8 cellular contexts compared by ENCODE assay signal in the genomic region with DNA sequence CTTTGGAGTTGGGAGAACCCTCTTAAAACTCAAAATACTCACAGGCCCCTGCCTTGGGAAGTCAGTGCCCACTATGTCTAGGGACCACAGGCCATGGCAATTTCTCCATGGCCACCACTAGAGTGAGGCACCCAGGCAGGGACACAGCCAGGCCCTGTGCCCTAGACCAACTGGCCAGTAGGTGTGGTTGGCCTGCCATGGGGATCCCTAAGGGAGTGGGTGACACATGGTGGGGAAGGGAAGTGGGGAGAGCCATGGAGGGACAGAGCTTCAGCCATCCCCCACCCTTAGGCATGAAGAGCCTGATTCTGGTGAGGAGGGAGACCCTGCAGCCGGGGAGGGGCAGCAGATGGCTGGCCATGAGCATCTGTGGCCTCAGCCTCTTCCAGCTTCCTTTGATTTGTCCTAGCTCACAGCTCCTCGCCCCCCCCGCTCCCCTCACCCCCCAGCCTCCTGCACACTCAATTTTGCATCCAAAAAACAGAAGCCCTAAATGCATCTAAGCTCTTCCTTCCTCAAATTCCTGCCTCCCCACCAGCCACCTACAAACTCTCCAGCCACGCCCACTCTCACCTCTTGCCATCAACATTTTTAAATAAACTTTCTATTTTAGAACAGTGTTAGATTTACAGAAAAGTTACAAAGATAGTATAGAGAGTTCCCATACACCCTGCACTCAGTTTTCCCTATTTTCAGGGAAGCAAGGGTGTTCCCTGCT. TPM values are rescaled to one million over a fixed set of nuclear protein-coding genes. Genes with fewer than 3 reads are reported as not detected.
DNase-seq lines count a peak whose midpoint lies in the region; ATAC-seq lines count a peak whose summit lies in the region.
"Had no signal": no experiment of that assay in that cellular context is flagged by ENCODE, and none has a peak within 500 bp of the region (broad histone marks: within the 10 kb centered on the region; RNA-seq: fewer than 3 reads in every experiment).

No MANE protein-coding gene starts in this region.

- CTCF ChIA-PET in CD8-positive, alpha-beta memory T cell (lab: Charles Lee), result interaction anchor here (1.0 to 12.4 kb wide), 3 partner anchors 19 to 86 kb away, joined by 3 to 103 read pairs (median 4); no protein-coding TSS in a partner anchor
- CTCF ChIA-PET in T-cell (lab: Charles Lee), result interaction anchor here in 1 of 2 donors (0.7 kb wide), 1 partner anchor 84 kb away, joined by 3 read pairs; no protein-coding TSS in a partner anchor

- peaks cover 46 to 70% (median 48%) of the 10 kb centered on the region in 3 donors for H3K4me1 Mint-ChIP-seq in CD8-positive, alpha-beta memory T cell
- peaks cover 51 to 64% (median 55%) of the 10 kb centered on the region in 3 donors for H3K4me1 Mint-ChIP-seq in T-cell

- no peaks in the 10 kb centered on the region for H3K9me3 Mint-ChIP-seq in CD8-positive, alpha-beta memory T cell
- H3K9me3 Mint-ChIP-seq in T-cell, result no peaks in the 10 kb centered on the region

- H3K4me1 ChIP-seq in CD8-positive, alpha-beta memory T cell (ENCODE audit: insufficient read depth, low read length), result peaks cover 40% of the 10 kb centered on the region

- H3K4me3 ChIP-seq in CD8-positive, alpha-beta memory T cell (ENCODE audit: low read length), result no peak overlapping the region
- H3K4me3 ChIP-seq: heart right ventricle had no signal

- H3K9me3 ChIP-seq in CD8-positive, alpha-beta memory T cell (ENCODE audit: low read length), result no peaks in the 10 kb centered on the region
- H3K9me3 ChIP-seq: heart right ventricle had no signal

- ATAC-seq in T-cell (replicated peaks in 1 of 4) (no peak), HG02981 (IDR thresholded peaks at IDR 0.05; ENCODE audit: unreplicated experiment) (no peak)
- ATAC-seq: heart right ventricle had no signal

- DNase-seq in CD8-positive, alpha-beta memory T cell, result no peak
- no peak for DNase-seq in T-cell
- DNase-seq in myocyte (ENCODE audit: low read depth), result peak; percentile 60
- no peak for DNase-seq in epidermal melanocyte (ENCODE audit: insufficient read length, low spot score)
- DNase-seq in SW 1271 (lab: John Stamatoyannopoulos, UW), result no peak
- DNase-seq: heart right ventricle, NCI-H510A had no signal

- no peaks in the 10 kb centered on the region for H3K27me3 Mint-ChIP-seq in CD8-positive, alpha-beta memory T cell
- peaks cover 0 to 5% of the 10 kb centered on the region in 2 donors for H3K27me3 Mint-ChIP-seq in T-cell

- H3K27me3 ChIP-seq in CD8-positive, alpha-beta memory T cell (ENCODE audit: insufficient read depth, low read length, poor library complexity, severe bottlenecking), result no peaks in the 10 kb centered on the region

- no peak overlapping the region for H3K27ac ChIP-seq in CD8-positive, alpha-beta memory T cell (ENCODE audit: low read depth, low read length)

- no peaks in the 10 kb centered on the region for H3K36me3 Mint-ChIP-seq in CD8-positive, alpha-beta memory T cell
- no peaks in the 10 kb centered on the region for H3K36me3 Mint-ChIP-seq in T-cell

- H3K27ac Mint-ChIP-seq in CD8-positive, alpha-beta memory T cell, result peak overlapping the region; percentile 23 to 84 (median 54)
- H3K27ac Mint-ChIP-seq in T-cell, result peak overlapping the region; percentile 38 to 80

- POLR2A ChIA-PET in CD8-positive, alpha-beta memory T cell (lab: Charles Lee), result no interaction called here
- POLR2A ChIA-PET in T-cell (lab: Charles Lee), result no interaction called here

- no peaks in the 10 kb centered on the region for H3K36me3 ChIP-seq in CD8-positive, alpha-beta memory T cell (ENCODE audit: insufficient read depth, low read length)
- H3K36me3 ChIP-seq: heart right ventricle had no signal

- peak overlapping the region; percentile 40 to 94 (median 81) for H3K4me3 Mint-ChIP-seq in CD8-positive, alpha-beta memory T cell
- H3K4me3 Mint-ChIP-seq in T-cell, result peak overlapping the region; percentile 69 to 77 (median 72)

RNA-seq across cellular contexts. Expression of a gene that starts 1.6 kb away (rescaled TPM):
- 10 to 100 TPM; 47.9 to 50.5 TPM for total RNA-seq in CD8-positive, alpha-beta memory T cell
- polyA plus RNA-seq in CD8-positive, alpha-beta memory T cell, result 28.1 TPM
- total RNA-seq in T-cell, result 10 to 100 TPM; 11.6 to 41.3 (median 21.1) TPM
- total RNA-seq in myocyte, result 311 and 455 TPM in 2 replicates
- polyA plus RNA-seq in myocyte (2012), result 336 TPM

RNA-seq across cellular contexts. Expression of a gene that starts 22.4 kb away (rescaled TPM):
- total RNA-seq in CD8-positive, alpha-beta memory T cell, result 10 to 100 TPM; 28.4 to 30.4 TPM
- polyA plus RNA-seq in CD8-positive, alpha-beta memory T cell, result 6.0 TPM
- total RNA-seq in T-cell (10 to 100 TPM in 4 of 5 donors, 1 to 10 TPM in 1; 9.8 to 17.8 (median 12.8) TPM), myocyte (302 and 340 TPM in 2 replicates)
- 616 TPM for polyA plus RNA-seq in myocyte (2012)

RNA-seq across cellular contexts. Expression of a gene that starts 28.4 kb away (rescaled TPM):
- total RNA-seq in CD8-positive, alpha-beta memory T cell, result 10 to 100 TPM; 14.7 to 15.3 TPM
- 22.1 TPM for polyA plus RNA-seq in CD8-positive, alpha-beta memory T cell
- total RNA-seq in T-cell (10 to 100 TPM in 4 of 5 donors, 1 to 10 TPM in 1; 9.5 to 28.2 (median 12.3) TPM), myocyte (23.1 and 38.7 TPM in 2 replicates)
- 12.4 TPM for polyA plus RNA-seq in myocyte (2012)

RNA-seq across cellular contexts. Expression of a gene that starts 34.6 kb away (rescaled TPM):
- 1 to 10 TPM; 4.2 to 5.1 TPM for total RNA-seq in CD8-positive, alpha-beta memory T cell
- polyA plus RNA-seq in CD8-positive, alpha-beta memory T cell, result 0.08 TPM
- total RNA-seq in T-cell (1 to 10 TPM; 1.1 to 5.8 (median 4.3) TPM), myocyte (21.7 and 29.3 TPM in 2 replicates)
- 13.7 TPM for polyA plus RNA-seq in myocyte (2012)

RNA-seq across cellular contexts. Expression of a gene that starts 41.8 kb away (rescaled TPM):
- total RNA-seq in CD8-positive, alpha-beta memory T cell, result 100 to 1,000 TPM; 160 to 164 TPM
- polyA plus RNA-seq in CD8-positive, alpha-beta memory T cell, result 61.7 TPM
- total RNA-seq in T-cell (100 to 1,000 TPM in 3 of 5 donors, 10 to 100 TPM in 2; 64.8 to 118 (median 106) TPM), myocyte (87.2 and 112 TPM in 2 replicates)
- 299 TPM for polyA plus RNA-seq in myocyte (2012)
